1 cellular context compared by ENCODE assay signal in the genomic region with DNA sequence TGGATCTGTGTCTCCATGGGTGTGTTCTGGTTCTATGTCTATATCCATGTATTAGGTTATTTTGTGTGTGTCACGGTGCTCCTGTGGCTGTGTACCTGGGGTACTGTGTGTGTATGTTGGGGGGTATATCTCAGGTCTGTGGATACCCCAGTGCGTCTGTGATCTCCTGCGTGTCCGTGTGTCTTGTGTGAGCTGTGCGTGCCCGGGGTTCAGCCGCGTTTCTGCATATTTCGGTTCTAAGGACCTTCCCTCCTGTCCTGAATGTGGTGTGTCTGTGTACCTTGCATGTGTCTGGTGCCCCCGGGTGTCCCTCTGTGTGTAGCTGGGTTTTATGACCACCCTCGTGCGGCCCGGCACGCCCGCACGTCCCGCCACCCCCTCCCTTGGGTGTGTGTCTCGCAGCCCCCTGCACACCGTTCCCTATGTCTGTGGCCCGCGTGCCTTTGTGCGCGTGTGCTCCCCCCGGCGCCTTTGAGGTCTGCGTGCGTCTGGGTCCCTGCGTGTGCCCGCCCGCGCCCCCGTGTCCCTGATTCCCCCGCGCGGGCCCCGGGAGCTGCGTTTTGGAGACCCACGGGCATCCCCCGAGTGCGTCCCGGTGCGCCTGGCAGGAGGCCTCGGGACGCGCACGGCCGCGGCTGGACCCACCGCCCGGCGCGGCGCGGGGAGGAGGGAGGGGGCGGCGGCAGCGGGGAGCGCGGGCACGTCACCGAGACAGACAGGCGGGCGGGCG.
TF ChIP-seq lines count a peak whose summit lies in the region.

No MANE protein-coding gene starts in this region.

TF ChIP-seq in IMR-90, 13 proteins besides CTCF, POLR2A, EP300 and RAD21:
- TF ChIP-seq MAZ (IDR thresholded peaks at IDR 0.05; ENCODE audit: borderline replicate concordance, low read depth, low read length) (no peak), BHLHE40 (IDR thresholded peaks at IDR 0.05; ENCODE audit: low read depth, low read length) (no peak), RFX5 (IDR thresholded peaks at IDR 0.05; ENCODE audit: low read depth, low read length) (no peak)
- TF ChIP-seq, protein P1, sequence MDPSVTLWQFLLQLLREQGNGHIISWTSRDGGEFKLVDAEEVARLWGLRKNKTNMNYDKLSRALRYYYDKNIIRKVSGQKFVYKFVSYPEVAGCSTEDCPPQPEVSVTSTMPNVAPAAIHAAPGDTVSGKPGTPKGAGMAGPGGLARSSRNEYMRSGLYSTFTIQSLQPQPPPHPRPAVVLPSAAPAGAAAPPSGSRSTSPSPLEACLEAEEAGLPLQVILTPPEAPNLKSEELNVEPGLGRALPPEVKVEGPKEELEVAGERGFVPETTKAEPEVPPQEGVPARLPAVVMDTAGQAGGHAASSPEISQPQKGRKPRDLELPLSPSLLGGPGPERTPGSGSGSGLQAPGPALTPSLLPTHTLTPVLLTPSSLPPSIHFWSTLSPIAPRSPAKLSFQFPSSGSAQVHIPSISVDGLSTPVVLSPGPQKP (IDR thresholded peaks at IDR 0.05; ENCODE audit: borderline replicate concordance, low read depth, low read length): no peak
